Comparison of ENCODE assay signal across 9 cellular contexts in genomic region chr12:47356129-47356622, GRCh38.
DNase-seq lines count a peak whose midpoint lies in the region; ATAC-seq and TF ChIP-seq lines count a peak whose summit lies in the region.
"Had no signal": no experiment of that assay in that cellular context is flagged by ENCODE, and none has a peak within 500 bp of the region (broad histone marks: within the 10 kb centered on the region; RNA-seq: fewer than 3 reads in every experiment).

No MANE protein-coding gene starts in this region.

- intact Hi-C loops in A673 (cut with micrococcal nuclease; ENCODE audit: unreplicated experiment) (no loop called here), breast epithelium (cut with DNase I; ENCODE audit: low total_unique reads) (no loop called here)

- H3K27me3 ChIP-seq in A673 (replicated peaks; ENCODE audit: insufficient read depth, low read depth, low read length, poor library complexity), result no peaks in the 10 kb centered on the region
- no peaks in the 10 kb centered on the region for H3K27me3 ChIP-seq in tibial nerve
- no peaks in the 10 kb centered on the region for H3K27me3 ChIP-seq in breast epithelium
- H3K27me3 ChIP-seq: heart right ventricle had no signal

- TF ChIP-seq CTCF in A673 (conservative IDR thresholded peaks at IDR 0.05; ENCODE audit: low read depth, low read length), result no peak
- TF ChIP-seq CTCF in tibial nerve (IDR thresholded peaks at IDR 0.05), result no peak
- no peak for TF ChIP-seq CTCF in breast epithelium (IDR thresholded peaks at IDR 0.05)

- H3K4me3 ChIP-seq in A673 (ENCODE audit: low read depth, low read length, poor library complexity, severe bottlenecking) (no peak overlapping the region), tibial nerve (no peak overlapping the region), breast epithelium (no peak overlapping the region)
- H3K4me3 ChIP-seq: heart right ventricle had no signal

- no peaks in the 10 kb centered on the region for H3K27me3 Mint-ChIP-seq in activated naive CD8-positive, alpha-beta T cell
- no peaks in the 10 kb centered on the region for H3K27me3 Mint-ChIP-seq in stimulated activated naive CD8-positive, alpha-beta T cell treated with anti-CD3 and anti-CD28 coated beads, Interleukin-15, amount 100 ng/mL, for 72 hours

- no TSS peak for BruUV-seq in A673 (replicated peaks; lab: Mats Ljungman, UMichigan)

- H3K4me1 ChIP-seq in A673 (ENCODE audit: insufficient read depth, low read length, poor library complexity, severe bottlenecking) (peaks cover 13% of the 10 kb centered on the region), tibial nerve (no peaks in the 10 kb centered on the region), breast epithelium (no peaks in the 10 kb centered on the region)

- no peaks in the 10 kb centered on the region for H3K36me3 ChIP-seq in A673 (ENCODE audit: insufficient read depth, low read length, poor library complexity, severe bottlenecking)
- no peaks in the 10 kb centered on the region for H3K36me3 ChIP-seq in tibial nerve
- no peaks in the 10 kb centered on the region for H3K36me3 ChIP-seq in breast epithelium
- H3K36me3 ChIP-seq: heart right ventricle had no signal

- H3K9me3 ChIP-seq in A673 (ENCODE audit: low read depth, low read length, poor library complexity, severe bottlenecking) (no peaks in the 10 kb centered on the region), tibial nerve (no peaks in the 10 kb centered on the region), breast epithelium (no peaks in the 10 kb centered on the region)

- DNase-seq in A673 (ENCODE audit: low spot score) (no peak), tibial nerve (ENCODE audit: low spot score in 2 of 2) (no peak), breast epithelium (ENCODE audit: low spot score in 2 of 2) (no peak), D341Med (ENCODE audit: low spot score) (no peak)
- DNase-seq in stimulated activated naive CD8-positive, alpha-beta T cell treated with anti-CD3 and anti-CD28 coated beads, Interleukin-15, amount 100 ng/mL, for 72 hours, result peak in 1 of 2 donors; percentile 51
- DNase-seq: heart right ventricle had no signal

- H3K36me3 Mint-ChIP-seq in activated naive CD8-positive, alpha-beta T cell, result peaks cover 27% of the 10 kb centered on the region

- H3K27ac Mint-ChIP-seq in activated naive CD8-positive, alpha-beta T cell, result peak overlapping the region; percentile 100
- peak overlapping the region; percentile 82 to 99 for H3K27ac Mint-ChIP-seq in stimulated activated naive CD8-positive, alpha-beta T cell treated with anti-CD3 and anti-CD28 coated beads, Interleukin-15, amount 100 ng/mL, for 72 hours

- ATAC-seq in GM19328 (IDR thresholded peaks at IDR 0.05; ENCODE audit: unreplicated experiment) (peak; percentile 59), HG03354 (IDR thresholded peaks at IDR 0.05; ENCODE audit: poor library complexity, severe bottlenecking, unreplicated experiment) (peak; percentile 83)
- ATAC-seq in stimulated activated naive CD8-positive, alpha-beta T cell treated with anti-CD3 and anti-CD28 coated beads, Interleukin-15, amount 100 ng/mL, for 72 hours, result peak; percentile 88

- H3K27ac ChIP-seq in A673 (ENCODE audit: low read depth, low read length, poor library complexity, severe bottlenecking) (peak overlapping the region; percentile 11), tibial nerve (peak overlapping the region in 1 of 4 donors; percentile 63), breast epithelium (no peak overlapping the region)

- POLR2A ChIA-PET in A673 (lab: Charles Lee; ENCODE audit: low non-redundant PET), result no interaction called here

- H3K9me3 Mint-ChIP-seq in activated naive CD8-positive, alpha-beta T cell (ENCODE audit: low read depth), result peaks cover 8% of the 10 kb centered on the region
- peaks cover 0 to 4% of the 10 kb centered on the region in 2 donors for H3K9me3 Mint-ChIP-seq in stimulated activated naive CD8-positive, alpha-beta T cell treated with anti-CD3 and anti-CD28 coated beads, Interleukin-15, amount 100 ng/mL, for 72 hours

- H3K4me1 Mint-ChIP-seq in activated naive CD8-positive, alpha-beta T cell (ENCODE audit: low read depth), result peaks cover 83% of the 10 kb centered on the region
- peaks cover 79% of the 10 kb centered on the region for H3K4me1 Mint-ChIP-seq in stimulated activated naive CD8-positive, alpha-beta T cell treated with anti-CD3 and anti-CD28 coated beads, Interleukin-15, amount 100 ng/mL, for 72 hours

- 63 to 65% methylated on average over 3 of the region's 3 CpGs for whole genome bisulfite sequencing in tibial nerve, 2 donors

- peak overlapping the region; percentile 72 for H3K4me3 Mint-ChIP-seq in activated naive CD8-positive, alpha-beta T cell
- peak overlapping the region; percentile 58 to 77 for H3K4me3 Mint-ChIP-seq in stimulated activated naive CD8-positive, alpha-beta T cell treated with anti-CD3 and anti-CD28 coated beads, Interleukin-15, amount 100 ng/mL, for 72 hours

- peak in 1 of 2 donors; percentile 11 for TF ChIP-seq EP300 in tibial nerve (IDR thresholded peaks at IDR 0.05)

- CTCF ChIA-PET in A673 (lab: Charles Lee), result no interaction called here

- TF ChIP-seq POLR2A in tibial nerve (IDR thresholded peaks at IDR 0.05) (no peak), breast epithelium (IDR thresholded peaks at IDR 0.05) (no peak)
